In the genomic region with DNA sequence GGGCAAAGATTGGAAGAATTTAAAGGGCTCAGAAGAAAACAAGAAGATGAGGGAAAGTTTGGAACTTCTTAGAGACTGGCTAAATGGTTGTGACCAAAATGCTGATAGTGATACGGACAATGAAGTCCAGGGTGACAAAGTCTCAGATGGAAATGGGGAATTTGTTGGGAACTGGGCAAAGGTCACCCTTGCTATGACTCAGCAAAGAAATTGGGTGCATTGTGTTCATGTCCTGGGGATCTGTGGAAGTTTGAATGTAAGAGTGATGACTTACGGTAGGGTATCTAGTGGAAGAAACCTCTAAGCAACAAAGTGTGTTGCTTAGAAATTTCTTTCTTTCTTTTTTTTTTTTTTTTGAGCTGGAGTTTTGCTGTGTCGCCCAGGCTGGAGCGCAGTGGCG, we compare ENCODE assay signal across 2 cellular contexts.
TF ChIP-seq lines count a peak whose summit lies in the region.

No MANE protein-coding gene starts in this region.

TF ChIP-seq in A549, 52 proteins besides CTCF, POLR2A, EP300 and RAD21:
- TF ChIP-seq MAFK (IDR thresholded peaks at IDR 0.05; ENCODE audit: partially characterized antibody) = peak; percentile 73
- no peak for TF ChIP-seq JUNB (IDR thresholded peaks at IDR 0.05)
- TF ChIP-seq FOSB (CRISPR knock-in tag; IDR thresholded peaks at IDR 0.05) = no peak
- no peak for TF ChIP-seq POLR2AphosphoS2 (conservative IDR thresholded peaks at IDR 0.05; ENCODE audit: low read length)
- TF ChIP-seq NFE2L2 (conservative IDR thresholded peaks at IDR 0.05; ENCODE audit: low read length) = peak; percentile 58; the same call in 1 of the 2 replicates
- TF ChIP-seq CEBPB (IDR thresholded peaks at IDR 0.05) = peak in 1 of 2 experiments; percentile 29; a peak in 1 of 4 replicates

TF ChIP-seq in H1, 55 proteins besides CTCF, POLR2A, EP300 and RAD21:
- TF ChIP-seq TAF1 (IDR thresholded peaks at IDR 0.05; ENCODE audit: low read depth, low read length) (no peak), SP4 (IDR thresholded peaks at IDR 0.05; ENCODE audit: low read length) (no peak), ZNF274 (IDR thresholded peaks at IDR 0.05; ENCODE audit: borderline replicate concordance, extremely low read depth, low read length) (no peak), YY1 (IDR thresholded peaks at IDR 0.05; ENCODE audit: low read depth, low read length) (no peak), GTF2F1 (IDR thresholded peaks at IDR 0.05; ENCODE audit: borderline replicate concordance, low read depth, low read length) (no peak), ATF3 (IDR thresholded peaks at IDR 0.05; ENCODE audit: insufficient read depth, low read depth, low read length) (no peak), HDAC2 (IDR thresholded peaks at IDR 0.05; ENCODE audit: borderline replicate concordance in 1 of 2, low read depth in 2 of 2, low read length in 2 of 2) (no peak), KDM4A (IDR thresholded peaks at IDR 0.05; ENCODE audit: low read depth, low read length, severe bottlenecking) (no peak), BACH1 (IDR thresholded peaks at IDR 0.05; ENCODE audit: low read length) (no peak), KDM1A (IDR thresholded peaks at IDR 0.05; ENCODE audit: borderline replicate concordance, low read length) (no peak), RBBP5 (IDR thresholded peaks at IDR 0.05; ENCODE audit: borderline replicate concordance, low read depth, low read length) (no peak), SP1 (IDR thresholded peaks at IDR 0.05; ENCODE audit: low read depth, low read length) (no peak), SUZ12 (IDR thresholded peaks at IDR 0.05; ENCODE audit: low read length) (no peak), KDM5A (IDR thresholded peaks at IDR 0.05; ENCODE audit: low read length) (no peak), CREB1 (IDR thresholded peaks at IDR 0.05) (no peak), TBP (IDR thresholded peaks at IDR 0.05; ENCODE audit: low read depth, low read length) (no peak)
